ENCODE assay signal across 6 cellular contexts in the genomic region with DNA sequence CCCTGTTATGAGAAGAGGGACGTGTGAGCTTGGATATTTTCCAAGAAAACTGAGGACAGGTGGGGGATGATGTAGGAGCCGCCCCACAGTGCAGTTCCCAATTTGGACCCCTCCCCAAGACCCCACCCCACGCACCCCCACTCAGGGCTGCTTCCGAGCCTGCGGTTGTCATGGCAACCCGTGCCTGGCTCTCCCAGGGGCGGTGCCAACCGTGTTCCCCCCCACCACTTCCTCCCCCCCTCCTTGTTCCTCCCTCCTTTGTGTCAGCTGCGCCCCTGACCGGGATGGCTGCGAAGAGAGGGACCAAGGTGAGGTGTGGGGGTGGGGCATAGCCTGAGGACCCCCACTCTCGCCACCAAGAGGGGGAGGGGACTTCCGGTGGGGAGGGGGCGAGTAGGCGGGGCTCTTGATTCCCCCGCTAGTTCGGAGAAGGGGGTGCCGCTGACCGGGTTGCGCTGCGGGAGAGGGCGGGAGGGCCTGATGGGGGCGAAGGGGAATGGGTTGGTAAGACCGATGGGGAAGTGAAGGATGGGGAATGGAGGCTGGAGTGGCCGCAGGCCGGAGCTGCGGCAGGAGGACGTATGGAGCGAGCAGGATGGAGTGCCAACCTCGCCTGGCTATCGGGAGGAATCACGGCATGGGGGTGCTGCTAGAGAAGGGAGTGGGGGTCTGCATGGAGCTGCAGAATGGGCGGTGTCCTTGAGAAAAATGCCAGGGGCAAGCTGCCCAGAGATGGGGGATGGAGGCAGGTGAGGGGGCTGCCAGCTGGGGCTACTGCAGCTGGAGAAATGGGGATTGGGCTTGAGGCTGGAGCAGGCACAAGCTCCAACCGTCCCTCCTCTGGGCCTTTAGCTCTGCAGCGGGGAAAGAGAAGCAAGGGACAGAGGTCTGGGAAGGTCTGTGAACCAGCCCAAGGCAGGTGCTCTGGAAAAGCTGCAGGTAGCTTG. TPM values are rescaled to one million over a fixed set of nuclear protein-coding genes. Genes with fewer than 3 reads are reported as not detected.
DNase-seq lines count a peak whose midpoint lies in the region; ATAC-seq, FAIRE-seq and TF ChIP-seq lines count a peak whose summit lies in the region.

No MANE protein-coding gene starts in this region.

- peak overlapping the region; percentile 81 for H3K4me2 ChIP-seq in mammary epithelial cell (ENCODE audit: insufficient read depth, low read depth, low read length)

- in situ Hi-C loops in mammary epithelial cell (cut with MboI; ENCODE audit: low sequenced_read_pairs in 2 of 2): no loop called here

- H3K4me1 ChIP-seq in NT2/D1 (ENCODE audit: insufficient read depth, insufficient read length): peaks cover 13% of the 10 kb centered on the region
- peaks cover 15% of the 10 kb centered on the region for H3K4me1 ChIP-seq in mammary epithelial cell (ENCODE audit: insufficient read depth, low read length)
- H3K4me1 ChIP-seq in neuron (ENCODE audit: insufficient read depth, low read length): peaks cover 25% of the 10 kb centered on the region

- no TSS peak for BruUV-seq in mammary epithelial cell (replicated peaks; lab: Mats Ljungman, UMichigan)

- H3K79me2 ChIP-seq in mammary epithelial cell (ENCODE audit: insufficient read depth, low read length): peaks cover 26% of the 10 kb centered on the region

- 70% methylated on average over 2 of the region's 35 CpGs for WGBS in mammary epithelial cell (ENCODE audit: low coverage, missing lambda C conversion rate)

- H3K27me3 ChIP-seq in NT2/D1 (ENCODE audit: insufficient read depth, insufficient read length): peaks cover 8% of the 10 kb centered on the region
- no peaks in the 10 kb centered on the region for H3K27me3 ChIP-seq in mammary epithelial cell (ENCODE audit: insufficient read depth, low read length)
- no peaks in the 10 kb centered on the region for H3K27me3 ChIP-seq in neuron (ENCODE audit: insufficient read depth, low read length)

- H4K20me1 ChIP-seq in mammary epithelial cell (ENCODE audit: insufficient read depth, low read length): no peaks in the 10 kb centered on the region

- H2AFZ ChIP-seq in mammary epithelial cell (ENCODE audit: low read depth, low read length) (peak overlapping the region; percentile 93), neuron (ENCODE audit: low read depth, low read length) (no peak overlapping the region)

- dilution Hi-C loops in mammary epithelial cell (cut with HindIII; ENCODE audit: low sequenced_read_pairs): no loop called here

- TF ChIP-seq CTCF in D721Med (IDR thresholded peaks at IDR 0.05; ENCODE audit: insufficient read depth, missing control alignments) (no peak), mammary epithelial cell (conservative IDR thresholded peaks at IDR 0.05 in 1 of 2, IDR thresholded peaks at IDR 0.05 in 1 of 2; ENCODE audit: extremely low read depth in 1 of 2, insufficient read depth in 1 of 2, low read depth in 1 of 2, low read length in 2 of 2) (no peak), omental fat pad (IDR thresholded peaks at IDR 0.05) (no peak)

- no peak for FAIRE-seq in D721Med (lab: Jason Lieb, UNC)

- intact Hi-C loops in mammary epithelial cell (cut with micrococcal nuclease): loop anchor here (5.0 kb wide), 2 partner anchors 418 to 473 kb away; no protein-coding TSS in a partner anchor

- H3K36me3 ChIP-seq in NT2/D1 (ENCODE audit: insufficient read depth, insufficient read length, low read length): peaks cover 52% of the 10 kb centered on the region
- H3K36me3 ChIP-seq in mammary epithelial cell (ENCODE audit: insufficient read depth, low read length): peaks cover 4% of the 10 kb centered on the region
- H3K36me3 ChIP-seq in neuron (ENCODE audit: insufficient read depth, low read length): peaks cover 21% of the 10 kb centered on the region

- CTCF ChIA-PET in mammary epithelial cell (lab: Charles Lee; ENCODE audit: low non-redundant PET): no interaction called here

- ATAC-seq in omental fat pad (ENCODE audit: low FRiP score): no peak

- H3K27ac ChIP-seq in mammary epithelial cell (ENCODE audit: insufficient read depth, low read depth, low read length): no peak overlapping the region

- no peaks in the 10 kb centered on the region for H3K9me3 ChIP-seq in NT2/D1 (ENCODE audit: insufficient read depth, low read length)
- H3K9me3 ChIP-seq in mammary epithelial cell (replicated peaks; ENCODE audit: insufficient read depth, low read length): no peaks in the 10 kb centered on the region
- H3K9me3 ChIP-seq in neuron (ENCODE audit: low read length): no peaks in the 10 kb centered on the region

- H3K4me3 ChIP-seq in NT2/D1 (ENCODE audit: insufficient read length, low read depth) (peak overlapping the region; percentile 91), mammary epithelial cell (replicated peaks in 1 of 3; ENCODE audit: insufficient read depth in 1 of 3, low read depth in 2 of 3, low read length in 3 of 3) (peak overlapping the region; percentile 77 to 97 (median 96)), neuron (ENCODE audit: low read length) (peak overlapping the region; percentile 78)

- H3K9ac ChIP-seq in NT2/D1 (ENCODE audit: insufficient read length, low read depth) (peak overlapping the region; percentile 81), mammary epithelial cell (ENCODE audit: insufficient read depth, low read length) (no peak overlapping the region)

- DNase-seq in D721Med (ENCODE audit: insufficient read length, low spot score): peak; percentile 71
- no peak for DNase-seq in NT2/D1 (ENCODE audit: low read depth, low spot score)
- no peak for DNase-seq in mammary epithelial cell
- DNase-seq in NCI-H524 treated with DMSO at 0.1 percent for 48 hours (lab: John Stamatoyannopoulos, UW): no peak
- DNase-seq in omental fat pad (ENCODE audit: low spot score): no peak

RNA-seq across cellular contexts. Expression of a gene that starts 1.0 kb away (rescaled TPM):
- total RNA-seq in mammary epithelial cell (1 to 10 TPM; 5.0 to 5.2 TPM), omental fat pad (1 to 10 TPM in 3 of 4 donors, under 1 TPM in 1; 0.36 to 1.4 (median 1.1) TPM)
- 2.0 TPM for polyA plus RNA-seq in mammary epithelial cell
- 0.67 TPM for polyA minus RNA-seq in mammary epithelial cell

RNA-seq across cellular contexts. Expression of a gene that starts 1.5 kb away (rescaled TPM):
- 100 to 1,000 TPM in 1 of 2 donors, 10 to 100 TPM in 1; 62.7 to 177 TPM for total RNA-seq in mammary epithelial cell
- polyA plus RNA-seq in mammary epithelial cell: 188 TPM
- polyA minus RNA-seq in mammary epithelial cell: 164 TPM
- total RNA-seq in omental fat pad: 100 to 1,000 TPM in 2 of 4 donors, 10 to 100 TPM in 2; 77.9 to 171 (median 99.7) TPM

RNA-seq across cellular contexts. Expression of a gene that starts 33.1 kb away (rescaled TPM):
- 10 to 100 TPM; 14.8 to 28.0 TPM for total RNA-seq in mammary epithelial cell
- polyA plus RNA-seq in mammary epithelial cell: 10.8 TPM
- polyA minus RNA-seq in mammary epithelial cell: 18.1 TPM
- total RNA-seq in omental fat pad: 10 to 100 TPM; 11.3 to 32.2 (median 25.0) TPM

RNA-seq across cellular contexts. Expression of a gene that starts 33.9 kb away (rescaled TPM):
- total RNA-seq in mammary epithelial cell (10 to 100 TPM; 34.2 to 49.3 TPM), omental fat pad (10 to 100 TPM; 38.3 to 52.0 (median 40.8) TPM)
- 82.0 TPM for polyA plus RNA-seq in mammary epithelial cell
- 31.0 TPM for polyA minus RNA-seq in mammary epithelial cell

RNA-seq across cellular contexts. Expression of a gene that starts 34.3 kb away (rescaled TPM):
- total RNA-seq in mammary epithelial cell (10 to 100 TPM; 27.2 to 67.9 TPM), omental fat pad (10 to 100 TPM; 32.5 to 70.8 (median 58.5) TPM)
- polyA plus RNA-seq in mammary epithelial cell: 76.4 TPM
- 1.8 TPM for polyA minus RNA-seq in mammary epithelial cell
